In genomic region chr21:37208741-37209225, GRCh38 we compare ENCODE assay signal across 9 cellular contexts. TPM values are rescaled to one million over a fixed set of nuclear protein-coding genes. Genes with fewer than 3 reads are reported as not detected.
DNase-seq lines count a peak whose midpoint lies in the region; ATAC-seq, FAIRE-seq and TF ChIP-seq lines count a peak whose summit lies in the region.
"Had no signal": no experiment of that assay in that cellular context is flagged by ENCODE, and none has a peak within 500 bp of the region (broad histone marks: within the 10 kb centered on the region; RNA-seq: fewer than 3 reads in every experiment).

No MANE protein-coding gene starts in this region.

- no peaks in the 10 kb centered on the region; the same call in 2 of the 3 replicates for H3K9me3 ChIP-seq in GM12878 (replicated peaks; ENCODE audit: control insufficient read depth, insufficient read depth, low read length)

- peak overlapping the region; percentile 43; the same call in 1 of the 2 replicates for H3K4me3 ChIP-seq in GM12878
- peak overlapping the region in 4 of 59 donors; percentile 21 to 52 (median 38) for H3K4me3 ChIP-seq in dorsolateral prefrontal cortex

- peak; percentile 56 for FAIRE-seq in GM12878 (lab: Jason Lieb, UNC)

- 0 out of 4 replicates have a peak, but pooled peaks of 1 of the 2 experiments have one; percentile 11 for TF ChIP-seq EP300 in GM12878 (IDR thresholded peaks at IDR 0.05; ENCODE audit: borderline replicate concordance in 1 of 2, control insufficient read depth in 1 of 2, low read depth in 2 of 2, low read length in 2 of 2)

- no peak for TF ChIP-seq POLR2A in GM12878 (IDR thresholded peaks at IDR 0.05; ENCODE audit: low read depth, low read length)
- no peak for TF ChIP-seq POLR2A in erythroblast (IDR thresholded peaks at IDR 0.05; ENCODE audit: low read length)

- H3K79me2 ChIP-seq in GM12878 (ENCODE audit: control insufficient read depth, insufficient read depth, low read length), result no peaks in the 10 kb centered on the region

- peak overlapping the region; percentile 87 for H2AFZ ChIP-seq in GM12878 (ENCODE audit: control insufficient read depth, low read depth, low read length)

- peak overlapping the region; percentile 96 for H3K27ac ChIP-seq in GM12878 (ENCODE audit: control insufficient read depth, insufficient read depth)
- peak overlapping the region in 24 of 59 donors; percentile 18 to 88 (median 72) for H3K27ac ChIP-seq in dorsolateral prefrontal cortex
- H3K27ac ChIP-seq: KMS-11 had no signal

- TF ChIP-seq CTCF in GM12878 (IDR thresholded peaks at IDR 0.05 in 2 of 3, conservative IDR thresholded peaks at IDR 0.05 in 1 of 3; ENCODE audit: control insufficient read depth in 2 of 3, extremely low read depth in 1 of 3, insufficient read depth in 1 of 3, low read depth in 3 of 3, low read length in 3 of 3), result no peak
- no peak for TF ChIP-seq CTCF in dorsolateral prefrontal cortex (IDR thresholded peaks at IDR 0.05 in 54 of 56, conservative IDR thresholded peaks at IDR 0.05 in 2 of 56; ENCODE audit: low read depth in 1 of 56, partially characterized antibody in 56 of 56)

- H3K4me1 ChIP-seq in GM12878 (ENCODE audit: control insufficient read depth, insufficient read depth, low read length), result peaks cover 40% of the 10 kb centered on the region

- no TSS peak for BruUV-seq in GM12878 (replicated peaks; lab: Mats Ljungman, UMichigan)

- H3K27me3 ChIP-seq in GM12878 (replicated peaks in 1 of 2; ENCODE audit: control insufficient read depth in 2 of 2, insufficient read depth in 2 of 2, low read length in 1 of 2) (no peaks in the 10 kb centered on the region), dorsolateral prefrontal cortex (no peaks in the 10 kb centered on the region)

- intact Hi-C loops in GM12878 (cut with micrococcal nuclease; ENCODE audit: unreplicated experiment), result loop anchor here (2.0 to 5.0 kb wide), 2 partner anchors 49 to 158 kb away; partner anchors contain the start of gene DYRK1A
- intact Hi-C loops in sciatic nerve (cut with DNase I), result no loop called here
- intact Hi-C loops in dorsolateral prefrontal cortex (cut with DNase I), result no loop called here

- H3K9ac ChIP-seq in GM12878 (ENCODE audit: control insufficient read depth, insufficient read depth, low read length), result peak overlapping the region; percentile 86
- H3K9ac ChIP-seq: KMS-11 had no signal

- 2% methylated on average over 11 of the region's 15 CpGs for WGBS in GM12878 (ENCODE audit: insufficient coverage, insufficient replicate concordance, low lambda C conversion rate, missing lambda C conversion rate)

- POLR2A ChIA-PET in GM12878 (lab: Charles Lee), result interaction anchor here (0.7 to 2.4 kb wide), 7 partner anchors 12 to 58 kb away, joined by 3 to 12 read pairs (median 3); partner anchors contain the start of gene VPS26C

- H3K36me3 ChIP-seq in GM12878 (ENCODE audit: control insufficient read depth in 2 of 2, insufficient read depth in 2 of 2, low read length in 1 of 2), result no peaks in the 10 kb centered on the region

- no peak for DNase-seq in GM12878 (ENCODE audit: low read depth, low spot score)
- DNase-seq in sciatic nerve (ENCODE audit: low spot score), result peak; percentile 53
- no peak for DNase-seq in activated CD4-positive, alpha-beta T cell treated with anti-CD3 and anti-CD28 coated beads for 1 hour
- DNase-seq in dorsolateral prefrontal cortex, result no peak
- DNase-seq in erythroblast (lab: John Stamatoyannopoulos, UW), result no peak
- no peak for DNase-seq in NCI-H1092 treated with DMSO at 0.1 percent for 48 hours (lab: John Stamatoyannopoulos, UW)

- CTCF ChIA-PET in GM12878 (lab: Yijun Ruan, JAX), result interaction anchor here (1.1 to 2.2 kb wide), 7 partner anchors 9 to 231 kb away, joined by 3 to 9 read pairs (median 4); partner anchors contain the start of gene VPS26C

- H3K4me2 ChIP-seq in GM12878 (ENCODE audit: control insufficient read depth, insufficient read depth), result peak overlapping the region; percentile 99
- H3K4me2 ChIP-seq: KMS-11 had no signal

- in situ Hi-C loops in GM12878 (cut with MboI), result no loop called here

- no peaks in the 10 kb centered on the region for H4K20me1 ChIP-seq in GM12878 (ENCODE audit: control insufficient read depth, insufficient read depth)

- RAD21 ChIA-PET in GM12878 (lab: Charles Lee; ENCODE audit: unreplicated experiment), result interaction anchor here (0.5 to 2.3 kb wide), 11 partner anchors 11 to 160 kb away, joined by 3 to 13 read pairs (median 4); no protein-coding TSS in a partner anchor

- no peak; the same call in 1 of the 2 replicates for TF ChIP-seq RAD21 in GM12878 (IDR thresholded peaks at IDR 0.05; ENCODE audit: insufficient read depth, low read depth, low read length)

- ATAC-seq in GM18909 (IDR thresholded peaks at IDR 0.05; ENCODE audit: poor library complexity, unreplicated experiment) (peak; percentile 43), HG02852 (IDR thresholded peaks at IDR 0.05; ENCODE audit: unreplicated experiment) (peak; percentile 31), GM12878 (peak; percentile 82), sciatic nerve (peak; percentile 11)

- SMC1A ChIA-PET in GM12878 (lab: Charles Lee; ENCODE audit: uncharacterized antibody, unreplicated experiment), result interaction anchor here (0.7 to 3.7 kb wide), 12 partner anchors 11 to 349 kb away, joined by 3 to 15 read pairs (median 6); partner anchors contain the start of gene VPS26C

TF ChIP-seq in GM12878, 131 proteins besides CTCF, POLR2A, EP300 and RAD21 (continues in another document):
- TF ChIP-seq LARP7 (IDR thresholded peaks at IDR 0.05), result no peak
- TF ChIP-seq ZBTB40 (IDR thresholded peaks at IDR 0.05; ENCODE audit: borderline replicate concordance), result no peak
- 0 out of 3 replicates have a peak, but pooled peaks of 1 of the 2 experiments have one; percentile 21 for TF ChIP-seq EGR1 (IDR thresholded peaks at IDR 0.05; ENCODE audit: borderline replicate concordance in 1 of 2, low read depth in 2 of 2, low read length in 2 of 2)
- TF ChIP-seq PAX8 (IDR thresholded peaks at IDR 0.05), result no peak
- no peak for TF ChIP-seq RB1 (IDR thresholded peaks at IDR 0.05; ENCODE audit: borderline replicate concordance)
- TF ChIP-seq ASH2L (IDR thresholded peaks at IDR 0.05; ENCODE audit: borderline replicate concordance, low read depth), result 0 out of 2 replicates have a peak, but pooled peaks have one; percentile 9
- TF ChIP-seq CBX3 (IDR thresholded peaks at IDR 0.05; ENCODE audit: borderline replicate concordance, low read depth), result no peak
- no peak for TF ChIP-seq RCOR1 (conservative IDR thresholded peaks at IDR 0.05; ENCODE audit: low read depth, low read length)
- TF ChIP-seq SPI1 (IDR thresholded peaks at IDR 0.05; ENCODE audit: borderline replicate concordance, insufficient read depth, low read depth, low read length), result no peak
- TF ChIP-seq CEBPB (IDR thresholded peaks at IDR 0.05; ENCODE audit: borderline replicate concordance in 1 of 2, low read depth in 2 of 2, low read length in 2 of 2), result no peak

RNA-seq across cellular contexts. Expression of gene VPS26C, which starts 58.4 kb away (rescaled TPM):
- 140 and 151 TPM in 2 replicates for total RNA-seq in GM12878 (2013; cell fraction: nucleolus; rRNA removed)
- total RNA-seq in GM12878 (2014; rRNA removed) (58.1 and 64.9 TPM in 2 replicates), GM12878 (2014; rRNA removed; fragmentation: Illumina TruSeq; extraction: Trizol) (49.5 and 49.9 TPM in 2 replicates), GM12878 (2021) (42.9 and 47.9 TPM in 2 replicates), sciatic nerve (48.8 TPM), dorsolateral prefrontal cortex (10 to 100 TPM; 32.9 to 58.9 (median 44.4) TPM)
- 34.7 TPM for polyA plus RNA-seq in GM12878 (2011; ENCODE audit: low read depth)
- polyA plus RNA-seq in GM12878 (2011; rRNA removed) (65.1 and 67.0 TPM in 2 replicates), GM12878 (2014; fragmentation: Illumina TruSeq; extraction: Trizol) (55.1 and 56.9 TPM in 2 replicates), GM12878 (2014; fragmentation: Nextera tagmentation; extraction: Ambion mirVana) (10 to 100 TPM; 36.8 to 39.6 TPM), GM12878 (2014; rRNA removed) (48.0 and 55.5 TPM in 2 replicates), GM12878 (2016; fragmentation: Nextera tagmentation; extraction: Ambion mirVana) (10 to 100 TPM; 32.5 to 41.5 TPM)
- 61.5 and 64.4 TPM in 2 replicates for polyA plus RNA-seq in GM12878 (2011; cell fraction: cytosol; rRNA removed)
- 39.2 and 43.9 TPM in 2 replicates for polyA plus RNA-seq in GM12878 (2011; cell fraction: nucleus; rRNA removed)
- polyA plus RNA-seq in GM12878 (2012), result 39.6 and 42.4 TPM in 2 replicates
- polyA minus RNA-seq in GM12878 (2011; rRNA and poly(A)+ RNA removed), result 50.7 and 54.3 TPM in 2 replicates
- polyA minus RNA-seq in GM12878 (2011; cell fraction: cytosol; rRNA and poly(A)+ RNA removed), result 25.3 and 28.4 TPM in 2 replicates
- 24.1 and 34.9 TPM in 2 replicates for polyA minus RNA-seq in GM12878 (2011; cell fraction: nucleus; rRNA and poly(A)+ RNA removed)

Comparison
In these comparisons a context has a peak if more than half of its experiments do, and no peak if none do; other contexts are left out.
1. ATAC-seq: peak in every context shown above with its lines; median percentile 82 in GM12878; 43 in GM18909; 31 in HG02852; 11 in sciatic nerve.